In the genomic region with DNA sequence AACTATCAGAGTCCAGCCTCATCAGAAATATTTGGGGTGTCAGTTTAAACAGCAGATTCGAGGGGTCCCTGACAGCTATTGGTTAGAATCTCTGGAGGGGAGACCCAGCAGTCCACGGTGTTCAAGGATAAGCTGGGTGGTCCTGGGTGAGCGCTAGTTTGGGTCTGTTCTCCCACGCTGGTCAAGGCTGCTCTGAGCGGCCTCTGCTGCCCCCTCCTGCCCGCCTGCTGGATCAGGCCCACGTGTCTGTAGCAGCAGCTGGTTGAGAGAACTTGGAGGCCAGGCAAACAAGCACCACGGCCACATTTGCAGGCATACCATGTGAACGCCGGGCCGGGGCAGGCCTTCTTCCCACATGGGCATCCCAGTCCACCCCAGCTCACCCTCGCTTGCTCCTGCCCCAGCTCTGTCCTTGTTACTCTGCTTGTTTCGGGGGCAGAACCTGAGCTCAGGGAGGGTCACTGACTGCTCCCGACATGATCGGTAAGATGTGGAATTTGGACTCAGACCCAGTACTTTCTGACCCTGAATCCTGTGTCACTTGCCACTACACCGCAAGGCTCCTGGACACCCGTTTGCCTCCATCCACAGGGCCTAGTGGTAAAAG, we compare ENCODE assay signal across 8 cellular contexts. TPM values are rescaled to one million over a fixed set of nuclear protein-coding genes. Genes with fewer than 3 reads are reported as not detected.
DNase-seq lines count a peak whose midpoint lies in the region; ATAC-seq and TF ChIP-seq lines count a peak whose summit lies in the region.

No MANE protein-coding gene starts in this region.

- peaks cover 4% of the 10 kb centered on the region for H3K4me1 ChIP-seq in body of pancreas

- H3K4me3 Mint-ChIP-seq in stimulated activated naive B cell treated with anti-CD40 and anti-IgM and Interleukin-4, amounts not matched to agents 10 μg/mL and 1 μg/mL and 100 μg/mL, for 72 hours = no peak overlapping the region

- intact Hi-C loops in Right ventricle myocardium inferior (cut with DNase I) = loop anchor here (2.0 to 5.0 kb wide), 2 partner anchors 177 to 695 kb away; no protein-coding TSS in a partner anchor
- intact Hi-C loops in cardiac septum (cut with DNase I) = loop anchor here (2.0 kb wide), 3 partner anchors 175 to 697 kb away; no protein-coding TSS in a partner anchor
- intact Hi-C loops in body of pancreas (cut with DNase I) = loop anchor here (5.0 kb wide), 1 partner anchor 445 kb away; no protein-coding TSS in a partner anchor

- H3K36me3 ChIP-seq in body of pancreas (replicated peaks in 1 of 2; ENCODE audit: insufficient read depth in 1 of 2, low read depth in 2 of 2) = no peaks in the 10 kb centered on the region

- H3K9me3 Mint-ChIP-seq in stimulated activated naive B cell treated with anti-CD40 and anti-IgM and Interleukin-4, amounts not matched to agents 10 μg/mL and 1 μg/mL and 100 μg/mL, for 72 hours = no peaks in the 10 kb centered on the region

- peaks cover 9 to 30% of the 10 kb centered on the region in 2 donors for H3K4me1 Mint-ChIP-seq in stimulated activated naive B cell treated with anti-CD40 and anti-IgM and Interleukin-4, amounts not matched to agents 10 μg/mL and 1 μg/mL and 100 μg/mL, for 72 hours

- TF ChIP-seq CTCF in body of pancreas (IDR thresholded peaks at IDR 0.05) = peak; percentile 19 to 62 (median 54)

- H3K9me3 ChIP-seq in body of pancreas = no peaks in the 10 kb centered on the region

- peak overlapping the region; percentile 85 for H3K27ac Mint-ChIP-seq in stimulated activated naive B cell treated with anti-CD40 and anti-IgM and Interleukin-4, amounts not matched to agents 10 μg/mL and 1 μg/mL and 100 μg/mL, for 72 hours

- H3K27me3 Mint-ChIP-seq in stimulated activated naive B cell treated with anti-CD40 and anti-IgM and Interleukin-4, amounts not matched to agents 10 μg/mL and 1 μg/mL and 100 μg/mL, for 72 hours = peaks cover 74 to 90% of the 10 kb centered on the region in 2 donors

- no peak overlapping the region for H3K27ac ChIP-seq in body of pancreas

- no peaks in the 10 kb centered on the region for H3K27me3 ChIP-seq in body of pancreas

- no peak overlapping the region for H3K4me3 ChIP-seq in body of pancreas

- no peak for TF ChIP-seq POLR2A in body of pancreas (IDR thresholded peaks at IDR 0.05)

- DNase-seq in Right ventricle myocardium inferior (ENCODE audit: missing footprints) (peak; percentile 75), cardiac septum (ENCODE audit: low spot score) (no peak), NCI-H146 (lab: John Stamatoyannopoulos, UW) (peak; percentile 3), body of pancreas (peak; percentile 41 to 62 (median 50)), islet precursor cell (peak; percentile 90), COR-L47 (lab: John Stamatoyannopoulos, UW) (no peak)
- peak; percentile 27 for DNase-seq in stimulated activated naive B cell treated with anti-CD40 and anti-IgM and Interleukin-4, amounts not matched to agents 10 μg/mL and 1 μg/mL and 100 μg/mL, for 72 hours

- H3K36me3 Mint-ChIP-seq in stimulated activated naive B cell treated with anti-CD40 and anti-IgM and Interleukin-4, amounts not matched to agents 10 μg/mL and 1 μg/mL and 100 μg/mL, for 72 hours = no peaks in the 10 kb centered on the region

- WGBS in body of pancreas, 2 donors = 22 to 24% methylated on average over 13 to 17 of the region's 17 CpGs

- ATAC-seq in Right ventricle myocardium inferior (peak; percentile 67), body of pancreas (peak; percentile 58), GM19467 (IDR thresholded peaks at IDR 0.05; ENCODE audit: unreplicated experiment) (no peak)
- peak; percentile 65 to 73 for ATAC-seq in stimulated activated naive B cell treated with anti-CD40 and anti-IgM and Interleukin-4, amounts not matched to agents 10 μg/mL and 1 μg/mL and 100 μg/mL, for 72 hours (replicated peaks)

RNA-seq across cellular contexts. Expression of a gene that starts 7.4 kb away (rescaled TPM):
- total RNA-seq in Right ventricle myocardium inferior (0.05 TPM), cardiac septum (0.16 TPM), body of pancreas (1 to 10 TPM in 1 of 2 donors, under 1 TPM in 1; 0.52 to 7.3 TPM)

RNA-seq across cellular contexts. Expression of a gene that starts 37.3 kb away (rescaled TPM):
- total RNA-seq in Right ventricle myocardium inferior (10.0 TPM), cardiac septum (12.2 TPM), body of pancreas (10 to 100 TPM; 16.9 to 35.6 TPM)

RNA-seq across cellular contexts. Expression of a gene that starts 48.9 kb away (rescaled TPM):
- total RNA-seq in Right ventricle myocardium inferior (1.4 TPM), cardiac septum (2.6 TPM), body of pancreas (under 1 TPM; 0.66 to 0.78 TPM)

Comparison
In these comparisons a context has a peak if more than half of its experiments do, and no peak if none do; other contexts are left out.
1. DNase-seq: peak in Right ventricle myocardium inferior (single experiment), NCI-H146 (single experiment), body of pancreas (4 of 4), islet precursor cell (single experiment) and stimulated activated naive B cell treated with anti-CD40 and anti-IgM and Interleukin-4, amounts not matched to agents 10 μg/mL and 1 μg/mL and 100 μg/mL, for 72 hours (single experiment); none in cardiac septum (single experiment) and COR-L47 (single experiment).